ENCODE assay signal across 20 cellular contexts in genomic region chr5:146607663-146608315, GRCh38.
DNase-seq lines count a peak whose midpoint lies in the region; ATAC-seq and TF ChIP-seq lines count a peak whose summit lies in the region.
"Had no signal": no experiment of that assay in that cellular context is flagged by ENCODE, and none has a peak within 500 bp of the region (broad histone marks: within the 10 kb centered on the region; RNA-seq: fewer than 3 reads in every experiment).

No MANE protein-coding gene starts in this region.

- POLR2A ChIA-PET in naive thymus-derived CD8-positive, alpha-beta T cell (lab: Charles Lee), result no interaction called here

- in situ Hi-C loops in GM13977 (cut with MboI; ENCODE audit: low pct_unique_long_range_greater_than_20kb, low sequenced_read_pairs, unreplicated experiment), result no loop called here

- H3K27me3 Mint-ChIP-seq in brain (no peaks in the 10 kb centered on the region), osteocyte (ENCODE audit: unreplicated experiment) (no peaks in the 10 kb centered on the region)
- peaks cover 0 to 30% (median 10%) of the 10 kb centered on the region in 5 donors for H3K27me3 Mint-ChIP-seq in naive thymus-derived CD8-positive, alpha-beta T cell

- H3K4me3 ChIP-seq in upper lobe of right lung, result no peak overlapping the region
- H3K4me3 ChIP-seq: BLaER1, SJCRH30 had no signal

- peaks cover 9% of the 10 kb centered on the region for H3K36me3 Mint-ChIP-seq in brain
- H3K36me3 Mint-ChIP-seq in osteocyte (ENCODE audit: unreplicated experiment), result no peaks in the 10 kb centered on the region
- no peaks in the 10 kb centered on the region for H3K36me3 Mint-ChIP-seq in naive thymus-derived CD8-positive, alpha-beta T cell

- intact Hi-C loops in upper lobe of right lung (cut with DNase I), result no loop called here

- H3K4me1 ChIP-seq in upper lobe of right lung, result no peaks in the 10 kb centered on the region
- H3K4me1 ChIP-seq: BLaER1, SJCRH30 had no signal

- DNase-seq in LHCN-M2 (ENCODE audit: low read depth) (peak; percentile 2), SK-N-DZ (ENCODE audit: low spot score) (peak; percentile 29), osteocyte (ENCODE audit: extremely low spot score, unreplicated experiment) (peak; percentile 7), GM13977 (ENCODE audit: low spot score) (no peak), upper lobe of right lung (no peak)
- DNase-seq in naive thymus-derived CD8-positive, alpha-beta T cell, result no peak
- DNase-seq in effector CD8-positive, alpha-beta T cell (lab: John Stamatoyannopoulos, UW), result no peak
- DNase-seq: CD4-positive, alpha-beta T cell; COR-L47; GDM1; Kasumi-1; NCI-H1092; NCI-H1436; NCI-H2029; NCI-H226; NCI-H524 treated with DMSO at 0.1 percent for 48 hours; SJCRH30; SW 1271 had no signal

- no peak overlapping the region for H3K27ac ChIP-seq in upper lobe of right lung
- H3K27ac ChIP-seq: BLaER1, SJCRH30 had no signal

- no peaks in the 10 kb centered on the region for H3K9me3 ChIP-seq in upper lobe of right lung
- H3K9me3 ChIP-seq: BLaER1, SJCRH30 had no signal

- H3K4me3 Mint-ChIP-seq in brain (peak overlapping the region in 2 of 5 experiments; percentile 62 to 73), osteocyte (ENCODE audit: unreplicated experiment) (no peak overlapping the region)
- no peak overlapping the region for H3K4me3 Mint-ChIP-seq in naive thymus-derived CD8-positive, alpha-beta T cell
- H3K4me3 Mint-ChIP-seq: CD4-positive, alpha-beta T cell had no signal

- TF ChIP-seq CTCF in brain (conservative IDR thresholded peaks at IDR 0.05) (no peak), osteocyte (IDR thresholded peaks at IDR 0.05) (no peak), GM13977 (IDR thresholded peaks at IDR 0.05; ENCODE audit: extremely low read depth, insufficient read depth, missing control alignments) (no peak), upper lobe of right lung (IDR thresholded peaks at IDR 0.05) (no peak)

- ATAC-seq in naive thymus-derived CD8-positive, alpha-beta T cell, result no peak
- no peak for ATAC-seq in upper lobe of right lung

- peaks cover 35% of the 10 kb centered on the region for H3K4me1 Mint-ChIP-seq in brain
- H3K4me1 Mint-ChIP-seq in osteocyte (ENCODE audit: unreplicated experiment), result no peaks in the 10 kb centered on the region
- H3K4me1 Mint-ChIP-seq in naive thymus-derived CD8-positive, alpha-beta T cell, result no peaks in the 10 kb centered on the region

- H3K36me3 ChIP-seq in upper lobe of right lung, result no peaks in the 10 kb centered on the region
- H3K36me3 ChIP-seq: BLaER1, SJCRH30 had no signal

- peak overlapping the region in 3 of 5 experiments; percentile 61 to 95 (median 90) for H3K27ac Mint-ChIP-seq in brain
- no peak overlapping the region for H3K27ac Mint-ChIP-seq in osteocyte (ENCODE audit: unreplicated experiment)
- no peak overlapping the region for H3K27ac Mint-ChIP-seq in naive thymus-derived CD8-positive, alpha-beta T cell
- H3K27ac Mint-ChIP-seq: CD4-positive, alpha-beta T cell had no signal

- H3K9me3 Mint-ChIP-seq in brain, result peaks cover 4 to 16% (median 9%) of the 10 kb centered on the region in 5 experiments
- H3K9me3 Mint-ChIP-seq in osteocyte (ENCODE audit: unreplicated experiment), result no peaks in the 10 kb centered on the region
- H3K9me3 Mint-ChIP-seq in naive thymus-derived CD8-positive, alpha-beta T cell, result peaks cover 0 to 14% (median 6%) of the 10 kb centered on the region in 9 donors
- H3K9me3 Mint-ChIP-seq: CD4-positive, alpha-beta T cell had no signal

- no peaks in the 10 kb centered on the region for H3K27me3 ChIP-seq in upper lobe of right lung
- H3K27me3 ChIP-seq: BLaER1, SJCRH30 had no signal

Comparison
In these comparisons a context has a peak if more than half of its experiments do, and no peak if none do; other contexts are left out.
1. DNase-seq: peak in LHCN-M2 (single experiment), SK-N-DZ (single experiment) and osteocyte (single experiment); none in GM13977 (single experiment), naive thymus-derived CD8-positive, alpha-beta T cell (0 of 10), effector CD8-positive, alpha-beta T cell (single experiment) and upper lobe of right lung (single experiment).
2. H3K27ac Mint-ChIP-seq: peak in brain (3 of 5); none in osteocyte (single experiment) and naive thymus-derived CD8-positive, alpha-beta T cell (0 of 10).